Comparison of ENCODE assay signal across 2 cellular contexts in genomic region chr17:44664867-44665266, GRCh38.
A peak's percentile ranks its signal among the peaks of the same experiment; 100 is the strongest.
TF ChIP-seq lines count a peak whose summit lies in the region.

No MANE protein-coding gene starts in this region.

TF ChIP-seq in HepG2, 621 proteins besides CTCF, POLR2A, EP300 and RAD21:
- TF ChIP-seq CREB1 (IDR thresholded peaks at IDR 0.05) (peak; percentile 78), CREB1 (CRISPR knock-in tag; IDR thresholded peaks at IDR 0.05) (no peak), ZNF709 (CRISPR knock-in tag; IDR thresholded peaks at IDR 0.05) (no peak)
TF ChIP-seq in HepG2: peak in this region for 1.

TF ChIP-seq in SK-N-SH, 30 proteins besides CTCF, POLR2A, EP300 and RAD21:
- TF ChIP-seq ELF1 (IDR thresholded peaks at IDR 0.05) (no peak), IRF3 (IDR thresholded peaks at IDR 0.05; ENCODE audit: low read depth, low read length) (no peak), TCF12 (IDR thresholded peaks at IDR 0.05) (peak; percentile 37; the same call in 1 of the 2 replicates), GATA2 (CRISPR knock-in tag; IDR thresholded peaks at IDR 0.05) (peak; percentile 54; the same call in 1 of the 2 replicates)
TF ChIP-seq in SK-N-SH: peak in this region for 2.
